18 cellular contexts compared by ENCODE assay signal in the genomic region with DNA sequence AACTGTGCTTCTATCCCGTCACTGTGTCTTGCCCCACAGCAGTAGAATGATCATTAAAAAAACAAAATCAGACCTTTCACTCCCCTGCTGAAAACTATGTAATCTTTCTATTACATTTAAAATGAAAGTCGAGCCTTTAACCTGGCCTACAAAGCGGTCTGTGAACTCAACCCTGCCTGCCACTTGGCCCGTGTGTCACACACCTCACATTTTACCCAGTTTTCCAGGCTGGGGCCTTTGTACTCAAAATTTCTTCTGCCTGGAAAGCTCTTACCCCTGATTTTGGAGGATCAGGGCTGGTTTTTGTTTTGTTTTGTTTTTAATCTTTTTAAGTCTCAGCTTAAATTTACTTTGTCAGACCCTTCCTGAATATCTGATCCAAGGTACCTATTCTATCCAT.
DNase-seq lines count a peak whose midpoint lies in the region; ATAC-seq and TF ChIP-seq lines count a peak whose summit lies in the region.
"Had no signal": no experiment of that assay in that cellular context is flagged by ENCODE, and none has a peak within 500 bp of the region (broad histone marks: within the 10 kb centered on the region; RNA-seq: fewer than 3 reads in every experiment).

No MANE protein-coding gene starts in this region.

- TF ChIP-seq POLR2A in adrenal gland (IDR thresholded peaks at IDR 0.05) (no peak), thyroid gland (IDR thresholded peaks at IDR 0.05) (no peak)

- 73 to 86% (median 78%) methylated on average over 4 of the region's 4 CpGs for WGBS in adrenal gland, 4 donors
- 65 to 79% methylated on average over 4 of the region's 4 CpGs for WGBS in thyroid gland, 2 donors

- no peak overlapping the region for H3K9ac ChIP-seq in OCI-LY1 (ENCODE audit: low read length)

- no peak overlapping the region for H3K4me3 ChIP-seq in OCI-LY1 (ENCODE audit: low read depth, low read length, poor library complexity, severe bottlenecking)
- H3K4me3 ChIP-seq in adrenal gland: no peak overlapping the region
- H3K4me3 ChIP-seq in thyroid gland (replicated peaks in 1 of 3): no peak overlapping the region
- H3K4me3 ChIP-seq: K562, SK-N-MC had no signal

- no peaks in the 10 kb centered on the region for H3K9me2 ChIP-seq in OCI-LY1 (ENCODE audit: low read depth, low read length)

- H3K79me2 ChIP-seq in OCI-LY1 (ENCODE audit: insufficient read depth, low read length): peaks cover 16% of the 10 kb centered on the region; the same call in 1 of the 2 replicates

- peaks cover 12% of the 10 kb centered on the region for H3K4me1 ChIP-seq in OCI-LY1 (ENCODE audit: insufficient read depth, low read length, severe bottlenecking)
- peaks cover 16 to 52% of the 10 kb centered on the region in 2 donors for H3K4me1 ChIP-seq in adrenal gland (replicated peaks in 1 of 2)
- H3K4me1 ChIP-seq in thyroid gland: peaks cover 40 to 45% of the 10 kb centered on the region in 2 donors
- H3K4me1 ChIP-seq: Caco-2 had no signal

- H3K27ac ChIP-seq in OCI-LY1 (ENCODE audit: low read depth, low read length, poor library complexity, severe bottlenecking): peak overlapping the region; percentile 6
- H3K27ac ChIP-seq in adrenal gland: peak overlapping the region in 3 of 5 donors; percentile 3 to 42 (median 34)
- peak overlapping the region; percentile 1 to 78 (median 54) for H3K27ac ChIP-seq in thyroid gland
- H3K27ac ChIP-seq: SK-N-MC had no signal

- H3K27me3 ChIP-seq in OCI-LY1 (ENCODE audit: insufficient read depth, low read length): no peaks in the 10 kb centered on the region
- no peaks in the 10 kb centered on the region for H3K27me3 ChIP-seq in adrenal gland
- no peaks in the 10 kb centered on the region for H3K27me3 ChIP-seq in thyroid gland

- H2AFZ ChIP-seq in OCI-LY1 (ENCODE audit: low read length): no peak overlapping the region

- H3K9me3 ChIP-seq in OCI-LY1 (ENCODE audit: low read length) (no peaks in the 10 kb centered on the region), adrenal gland (replicated peaks in 1 of 3) (no peaks in the 10 kb centered on the region), thyroid gland (no peaks in the 10 kb centered on the region)
- H3K9me3 ChIP-seq: Caco-2 had no signal

- H3K4me3 Mint-ChIP-seq in nephron progenitor cell: no peak overlapping the region

- TF ChIP-seq CTCF in OCI-LY1 (IDR thresholded peaks at IDR 0.05; ENCODE audit: low read length) (no peak), adrenal gland (IDR thresholded peaks at IDR 0.05) (no peak), nephron progenitor cell (IDR thresholded peaks at IDR 0.05) (no peak), thyroid gland (IDR thresholded peaks at IDR 0.05) (no peak)

- DNase-seq in adrenal gland (no peak), nephron progenitor cell (no peak), thyroid gland (no peak), HCEC 1CT (no peak), D341Med (ENCODE audit: low spot score) (no peak)
- DNase-seq: ACHN, Caco-2, EL, NCI-H1417, NCI-H187 treated with DMSO at 0.1 percent for 48 hours, NCI-H345, NCI-H69, PC-3, Right ventricle myocardium superior had no signal

- H3K9me3 Mint-ChIP-seq in nephron progenitor cell: peaks cover 9% of the 10 kb centered on the region

- intact Hi-C loops in adrenal gland (cut with DNase I): no loop called here
- intact Hi-C loops in thyroid gland (cut with DNase I): no loop called here

- no peaks in the 10 kb centered on the region for H3K27me3 Mint-ChIP-seq in nephron progenitor cell (ENCODE audit: low read depth, poor library complexity)

- no peak for ATAC-seq in GM19467 (IDR thresholded peaks at IDR 0.05; ENCODE audit: unreplicated experiment)
- ATAC-seq: K562, PC-3 had no signal

- no peak overlapping the region for H3K4me2 ChIP-seq in OCI-LY1 (ENCODE audit: low read length)

- H3K36me3 ChIP-seq in OCI-LY1 (ENCODE audit: insufficient read depth, low read length) (peaks cover 63% of the 10 kb centered on the region), adrenal gland (replicated peaks in 1 of 2) (peaks cover 0 to 5% of the 10 kb centered on the region in 2 donors), thyroid gland (no peaks in the 10 kb centered on the region)

- H3F3A ChIP-seq in OCI-LY1 (ENCODE audit: insufficient read depth, low read length): no peaks in the 10 kb centered on the region

- H3K4me1 Mint-ChIP-seq in nephron progenitor cell: peaks cover 9% of the 10 kb centered on the region

- peak overlapping the region; percentile 24 for H3K27ac Mint-ChIP-seq in nephron progenitor cell

- H3K36me3 Mint-ChIP-seq in nephron progenitor cell (ENCODE audit: low read depth): peaks cover 68% of the 10 kb centered on the region

- no peaks in the 10 kb centered on the region for H4K20me1 ChIP-seq in OCI-LY1 (ENCODE audit: insufficient read depth, low read length)
